Comparison of ENCODE assay signal across 21 cellular contexts in genomic region chr21:16563111-16563510, GRCh38.
DNase-seq lines count a peak whose midpoint lies in the region; ATAC-seq, FAIRE-seq and TF ChIP-seq lines count a peak whose summit lies in the region.
"Had no signal": no experiment of that assay in that cellular context is flagged by ENCODE, and none has a peak within 500 bp of the region (broad histone marks: within the 10 kb centered on the region; RNA-seq: fewer than 3 reads in every experiment).

No MANE protein-coding gene starts in this region.

- FAIRE-seq in A549 (lab: Jason Lieb, UNC) (no peak), astrocyte (lab: Jason Lieb, UNC) (no peak)
- FAIRE-seq: GM19239, K562 had no signal

- no peak overlapping the region for H3K4me3 Mint-ChIP-seq in astrocyte (ENCODE audit: unreplicated experiment)
- H3K4me3 Mint-ChIP-seq in endodermal cell: no peak overlapping the region
- H3K4me3 Mint-ChIP-seq: CD14-positive monocyte had no signal

- in situ Hi-C loops in IMR-90 (cut with MboI; ENCODE audit: low sequenced_read_pairs): loop anchor here (25.0 kb wide), 1 partner anchor 899 kb away; no protein-coding TSS in a partner anchor
- in situ Hi-C loops in KBM-7 (cut with MboI; ENCODE audit: low pct_unique_long_range_greater_than_20kb, low sequenced_read_pairs): no loop called here

- H3K9me1 ChIP-seq in IMR-90 (ENCODE audit: insufficient read depth, low read length): no peaks in the 10 kb centered on the region

- H3K23ac ChIP-seq in IMR-90 (ENCODE audit: low read depth, low read length): no peak overlapping the region
- H3K23ac ChIP-seq in trophoblast cell (ENCODE audit: low read length): no peak overlapping the region

- H3K14ac ChIP-seq in IMR-90 (replicated peaks; ENCODE audit: low read depth, low read length): no peak overlapping the region
- no peak overlapping the region for H3K14ac ChIP-seq in trophoblast cell (ENCODE audit: low read length)

- H3K4me1 ChIP-seq in A549: peaks cover 42% of the 10 kb centered on the region
- peaks cover 3% of the 10 kb centered on the region for H3K4me1 ChIP-seq in IMR-90 (ENCODE audit: control insufficient read depth, insufficient read depth, low read length)
- peaks cover 8% of the 10 kb centered on the region for H3K4me1 ChIP-seq in astrocyte (ENCODE audit: insufficient read depth, low read length)
- H3K4me1 ChIP-seq in trophoblast cell (ENCODE audit: control insufficient read depth in 1 of 2, insufficient read depth in 2 of 2, low read length in 2 of 2): peaks cover 4 to 13% of the 10 kb centered on the region in 2 experiments
- H3K4me1 ChIP-seq in endodermal cell (ENCODE audit: control insufficient read depth, insufficient read depth, low read length): no peaks in the 10 kb centered on the region
- H3K4me1 ChIP-seq: Peyer's patch had no signal

- no peak overlapping the region for H4K8ac ChIP-seq in IMR-90 (ENCODE audit: low read depth in 2 of 2, low read length in 2 of 2)
- no peak overlapping the region for H4K8ac ChIP-seq in trophoblast cell (ENCODE audit: low read depth, low read length)

- H2AFZ ChIP-seq in IMR-90 (replicated peaks; ENCODE audit: low read length, poor library complexity) (no peak overlapping the region), astrocyte (ENCODE audit: low read depth, low read length) (no peak overlapping the region), trophoblast cell (ENCODE audit: insufficient read depth, low read length, poor library complexity) (no peak overlapping the region)

- H3K27me3 Mint-ChIP-seq in astrocyte (ENCODE audit: low read depth, unreplicated experiment) (no peaks in the 10 kb centered on the region), endodermal cell (ENCODE audit: insufficient read depth) (no peaks in the 10 kb centered on the region)

- H4K91ac ChIP-seq in IMR-90 (ENCODE audit: insufficient read depth, low read depth, low read length) (no peak overlapping the region), trophoblast cell (ENCODE audit: low read depth, low read length) (peak overlapping the region; percentile 47)

- TF ChIP-seq CTCF in A549 (IDR thresholded peaks at IDR 0.05): no peak
- TF ChIP-seq CTCF in IMR-90 (conservative IDR thresholded peaks at IDR 0.05; ENCODE audit: low read depth, low read length): no peak
- no peak for TF ChIP-seq CTCF in astrocyte (IDR thresholded peaks at IDR 0.05; ENCODE audit: insufficient read depth, low read depth, low read length)
- TF ChIP-seq CTCF in endodermal cell (conservative IDR thresholded peaks at IDR 0.05): no peak

- H3K79me2 ChIP-seq in astrocyte (ENCODE audit: insufficient read depth, low read length) (no peaks in the 10 kb centered on the region), trophoblast cell (ENCODE audit: control insufficient read depth, insufficient read depth, low read length, poor library complexity) (no peaks in the 10 kb centered on the region)

- H2BK12ac ChIP-seq in trophoblast cell (ENCODE audit: low read length): peak overlapping the region; percentile 40

- H3K79me1 ChIP-seq in IMR-90 (ENCODE audit: low read depth in 1 of 2, low read length in 2 of 2): no peaks in the 10 kb centered on the region
- peaks cover 11% of the 10 kb centered on the region for H3K79me1 ChIP-seq in trophoblast cell (ENCODE audit: low read length)

- no peaks in the 10 kb centered on the region for H3K36me3 ChIP-seq in IMR-90 (ENCODE audit: control insufficient read depth, insufficient read depth, low read length)
- no peaks in the 10 kb centered on the region for H3K36me3 ChIP-seq in astrocyte (ENCODE audit: insufficient read depth, low read length)
- H3K36me3 ChIP-seq in trophoblast cell (ENCODE audit: control insufficient read depth in 1 of 2, insufficient read depth in 2 of 2, low read length in 2 of 2): no peaks in the 10 kb centered on the region
- no peaks in the 10 kb centered on the region for H3K36me3 ChIP-seq in endodermal cell (ENCODE audit: control insufficient read depth, insufficient read depth, low read length)
- H3K36me3 ChIP-seq: HAP-1, Peyer's patch had no signal

- H3K4me1 Mint-ChIP-seq in astrocyte (ENCODE audit: low read depth, unreplicated experiment) (peaks cover 10% of the 10 kb centered on the region), endodermal cell (peaks cover 4% of the 10 kb centered on the region)
- H3K4me1 Mint-ChIP-seq: CD14-positive monocyte had no signal

- peak overlapping the region; percentile 89 for H3K27ac Mint-ChIP-seq in astrocyte (ENCODE audit: unreplicated experiment)
- no peak overlapping the region for H3K27ac Mint-ChIP-seq in endodermal cell
- H3K27ac Mint-ChIP-seq: CD14-positive monocyte had no signal

- intact Hi-C loops in IMR-90 (cut with micrococcal nuclease): no loop called here

- H2AK5ac ChIP-seq in IMR-90 (ENCODE audit: low read depth, low read length) (no peak overlapping the region), trophoblast cell (ENCODE audit: low read length) (no peak overlapping the region)

- H3K18ac ChIP-seq in IMR-90 (ENCODE audit: low read depth, low read length): peak overlapping the region; percentile 73; the same call in 1 of the 2 replicates
- H3K18ac ChIP-seq in trophoblast cell (ENCODE audit: low read length): no peak overlapping the region

- H2BK5ac ChIP-seq in IMR-90 (ENCODE audit: low read depth, low read length, poor library complexity, severe bottlenecking): no peak overlapping the region
- peak overlapping the region; percentile 76 for H2BK5ac ChIP-seq in trophoblast cell (ENCODE audit: low read depth, low read length, poor library complexity)

- ATAC-seq in A549 (peak in 1 of 2 experiments; percentile 58; a peak in 3 of 6 replicates), IMR-90 (ENCODE audit: low read depth) (no peak), GM21825 (IDR thresholded peaks at IDR 0.05; ENCODE audit: unreplicated experiment) (no peak)
- ATAC-seq: K562 had no signal

- H3K4ac ChIP-seq in IMR-90 (ENCODE audit: low read depth, low read length) (no peak overlapping the region), trophoblast cell (ENCODE audit: low read depth, low read length) (no peak overlapping the region)

- no peaks in the 10 kb centered on the region for H4K20me1 ChIP-seq in IMR-90 (ENCODE audit: insufficient read depth, low read length)
- H4K20me1 ChIP-seq in astrocyte (ENCODE audit: insufficient read depth, low read length): no peaks in the 10 kb centered on the region

- H2BK15ac ChIP-seq in IMR-90 (ENCODE audit: low read depth, low read length): no peak overlapping the region

- H3K9ac ChIP-seq in IMR-90 (ENCODE audit: low read depth, low read length) (no peak overlapping the region), astrocyte (ENCODE audit: low read length) (no peak overlapping the region), trophoblast cell (ENCODE audit: low read length) (no peak overlapping the region), endodermal cell (ENCODE audit: extremely low read depth, low read length, poor library complexity, severe bottlenecking) (no peak overlapping the region)

- no peak overlapping the region for H4K5ac ChIP-seq in IMR-90 (ENCODE audit: low read depth, low read length)

- POLR2A ChIA-PET in A549 (lab: Yijun Ruan, JAX) (no interaction called here), IMR-90 (lab: Charles Lee; ENCODE audit: unreplicated experiment) (no interaction called here)

- H3K9me3 ChIP-seq in A549 (no peaks in the 10 kb centered on the region), IMR-90 (ENCODE audit: control insufficient read depth, insufficient read depth, low read length) (no peaks in the 10 kb centered on the region), astrocyte (ENCODE audit: insufficient read depth, low read depth, low read length) (no peaks in the 10 kb centered on the region), trophoblast cell (ENCODE audit: insufficient read depth, low read depth, low read length) (no peaks in the 10 kb centered on the region), endodermal cell (ENCODE audit: control insufficient read depth, low read length) (no peaks in the 10 kb centered on the region)
- H3K9me3 ChIP-seq: HAP-1 had no signal

- no peaks in the 10 kb centered on the region for H3K27me3 ChIP-seq in IMR-90 (ENCODE audit: control insufficient read depth, insufficient read depth, low read length)
- H3K27me3 ChIP-seq in astrocyte (ENCODE audit: insufficient read depth, low read length): no peaks in the 10 kb centered on the region
- no peaks in the 10 kb centered on the region for H3K27me3 ChIP-seq in trophoblast cell (ENCODE audit: insufficient read depth, low read length)
- H3K27me3 ChIP-seq in endodermal cell (ENCODE audit: control insufficient read depth, insufficient read depth, low read length, poor library complexity, severe bottlenecking): no peaks in the 10 kb centered on the region
- H3K27me3 ChIP-seq: Peyer's patch had no signal

- TF ChIP-seq RAD21 in A549 (conservative IDR thresholded peaks at IDR 0.05 in 1 of 2, IDR thresholded peaks at IDR 0.05 in 1 of 2) (no peak), IMR-90 (IDR thresholded peaks at IDR 0.05; ENCODE audit: low read length) (no peak)

- H3K9me3 Mint-ChIP-seq in astrocyte (ENCODE audit: unreplicated experiment) (no peaks in the 10 kb centered on the region), endodermal cell (no peaks in the 10 kb centered on the region)

- TF ChIP-seq EP300 in A549 (IDR thresholded peaks at IDR 0.05): no peak

- H3K27ac ChIP-seq in A549 (peak overlapping the region; percentile 62 to 85), IMR-90 (ENCODE audit: insufficient read depth, low read length) (no peak overlapping the region), astrocyte (ENCODE audit: low read depth, low read length) (no peak overlapping the region), trophoblast cell (ENCODE audit: low read depth, low read length) (peak overlapping the region; percentile 82), endodermal cell (ENCODE audit: low read depth, low read length) (no peak overlapping the region)
- H3K27ac ChIP-seq: Peyer's patch had no signal

- TF ChIP-seq POLR2A in A549 (IDR thresholded peaks at IDR 0.05; ENCODE audit: low read length) (no peak), IMR-90 (IDR thresholded peaks at IDR 0.05; ENCODE audit: low read depth, low read length) (no peak)

- no peak overlapping the region for H2BK20ac ChIP-seq in IMR-90 (ENCODE audit: low read depth, low read length)

- DNase-seq in A549 (ENCODE audit: low read depth in 1 of 2, low spot score in 1 of 2) (no peak), IMR-90 (no peak), astrocyte (ENCODE audit: low read depth) (no peak), trophoblast cell (no peak), KBM-7 (no peak), DMS 273 treated with DMSO at 0.1 percent for 48 hours (lab: John Stamatoyannopoulos, UW) (no peak), endodermal cell (no peak)
- DNase-seq: AML-193, COR-L47, DMS53, NCI-H1048, NCI-H146, NCI-H2081, NCI-H524 treated with DMSO at 0.1 percent for 48 hours, Peyer's patch, SHP77 had no signal

- H4K12ac ChIP-seq in trophoblast cell (ENCODE audit: low read depth, low read length): no peak overlapping the region

- H2AK9ac ChIP-seq in IMR-90 (replicated peaks; ENCODE audit: low read depth, low read length, poor library complexity): no peak overlapping the region

- 50% methylated on average over 3 of the region's 7 CpGs for WGBS in A549 (ENCODE audit: missing lambda C conversion rate)
- 100% methylated on average over 3 of the region's 7 CpGs; no CpG with 5 or more reads in 1 of the 2 experiments for WGBS in IMR-90 (ENCODE audit: extremely low coverage in 2 of 2, insufficient read length in 1 of 2), 2 experiments
- no CpG with 5 or more reads among the region's 7 CpGs for WGBS in trophoblast cell (ENCODE audit: extremely low coverage, insufficient coverage, insufficient read length)
- WGBS in endodermal cell (ENCODE audit: insufficient coverage in 1 of 2, insufficient read length in 1 of 2), 2 experiments: 80 to 96% methylated on average over 1 to 7 of the region's 7 CpGs

- H2BK120ac ChIP-seq in IMR-90 (ENCODE audit: low read depth, low read length): no peak overlapping the region
- no peak overlapping the region for H2BK120ac ChIP-seq in trophoblast cell (ENCODE audit: insufficient read depth, low read length, poor library complexity)

- dilution Hi-C loops in IMR-90 (cut with HindIII; ENCODE audit: low sequenced_read_pairs, unreplicated experiment): no loop called here

- CTCF ChIA-PET in A549 (lab: Yijun Ruan, JAX) (no interaction called here), IMR-90 (lab: Yijun Ruan, JAX) (no interaction called here)

- BruUV-seq in IMR-90 (replicated peaks; lab: Mats Ljungman, UMichigan): no TSS peak

- H3K56ac ChIP-seq in IMR-90 (ENCODE audit: extremely low read depth, insufficient read depth, low read length): no peak overlapping the region

- H3K4me3 ChIP-seq in A549: no peak overlapping the region
- no peak overlapping the region for H3K4me3 ChIP-seq in IMR-90 (ENCODE audit: insufficient read depth, low read depth, low read length)
- no peak overlapping the region for H3K4me3 ChIP-seq in astrocyte (ENCODE audit: insufficient read depth, low read depth, low read length)
- H3K4me3 ChIP-seq in trophoblast cell (ENCODE audit: low read depth, low read length): no peak overlapping the region
- no peak overlapping the region for H3K4me3 ChIP-seq in endodermal cell (ENCODE audit: low read length)
- H3K4me3 ChIP-seq: HAP-1, K562, Peyer's patch had no signal

- H3K4me2 ChIP-seq in A549 (peak overlapping the region; percentile 43), IMR-90 (ENCODE audit: low read depth, low read length) (no peak overlapping the region), astrocyte (ENCODE audit: low read length) (no peak overlapping the region), trophoblast cell (ENCODE audit: low read length) (no peak overlapping the region)

- H3K36me3 Mint-ChIP-seq in astrocyte (ENCODE audit: low read depth, unreplicated experiment) (no peaks in the 10 kb centered on the region), endodermal cell (ENCODE audit: low read depth) (no peaks in the 10 kb centered on the region)
- H3K36me3 Mint-ChIP-seq: CD14-positive monocyte had no signal

Comparison
In these comparisons a context has a peak if more than half of its experiments do, and no peak if none do; other contexts are left out.
1. H3K27ac ChIP-seq: peak in A549 (2 of 2) and trophoblast cell (single experiment); none in IMR-90 (single experiment), astrocyte (single experiment) and endodermal cell (single experiment).